In genomic region chr16:706189-707061, GRCh38 we compare ENCODE assay signal across 1 cellular context.
TF ChIP-seq lines count a peak whose summit lies in the region.

No MANE protein-coding gene starts in this region.

TF ChIP-seq in K562, 482 proteins besides CTCF, POLR2A, EP300 and RAD21:
- TF ChIP-seq EHMT2 (IDR thresholded peaks at IDR 0.05) (no peak), ZNF644 (tag; IDR thresholded peaks at IDR 0.05; ENCODE audit: low read depth) (0 out of 2 replicates have a peak, but pooled peaks have one; percentile 8), RBFOX2 (IDR thresholded peaks at IDR 0.05; ENCODE audit: low read depth, low read length) (0 out of 2 replicates have a peak, but pooled peaks have one; percentile 10), FOXJ3 (CRISPR knock-in tag; IDR thresholded peaks at IDR 0.05) (no peak), CBFB (CRISPR knock-in tag; IDR thresholded peaks at IDR 0.05) (no peak), MEIS2 (IDR thresholded peaks at IDR 0.05; ENCODE audit: partially characterized antibody) (no peak), MCM3 (IDR thresholded peaks at IDR 0.05) (no peak), MIER1 (IDR thresholded peaks at IDR 0.05; ENCODE audit: low read depth) (no peak), PTTG1 (tag; IDR thresholded peaks at IDR 0.05; ENCODE audit: low read depth) (no peak), ARID3B (CRISPR knock-in tag; IDR thresholded peaks at IDR 0.05; ENCODE audit: borderline replicate concordance) (no peak), CBFA2T2 (conservative IDR thresholded peaks at IDR 0.05) (no peak), HIVEP1 (CRISPR knock-in tag; IDR thresholded peaks at IDR 0.05) (no peak), NRF1 (conservative IDR thresholded peaks at IDR 0.05 in 1 of 2, IDR thresholded peaks at IDR 0.05 in 1 of 2) (no peak), RBM25 (IDR thresholded peaks at IDR 0.05; ENCODE audit: low read depth, low read length, severe bottlenecking) (no peak), TCF3 (CRISPR knock-in tag; IDR thresholded peaks at IDR 0.05) (no peak), UBTF (IDR thresholded peaks at IDR 0.05; ENCODE audit: borderline replicate concordance in 1 of 2, low read depth in 2 of 2, low read length in 2 of 2) (0 out of 4 replicates have a peak, but pooled peaks of 1 of the 2 experiments have one; percentile 27), ZBTB7A (IDR thresholded peaks at IDR 0.05; ENCODE audit: borderline replicate concordance, control insufficient read depth, low read depth, low read length) (0 out of 2 replicates have a peak, but pooled peaks have one; percentile 18), SMARCC2 (IDR thresholded peaks at IDR 0.05; ENCODE audit: low read depth) (no peak), GTF2F1 (IDR thresholded peaks at IDR 0.05; ENCODE audit: low read depth, low read length) (no peak)
- TF ChIP-seq, protein P1, sequence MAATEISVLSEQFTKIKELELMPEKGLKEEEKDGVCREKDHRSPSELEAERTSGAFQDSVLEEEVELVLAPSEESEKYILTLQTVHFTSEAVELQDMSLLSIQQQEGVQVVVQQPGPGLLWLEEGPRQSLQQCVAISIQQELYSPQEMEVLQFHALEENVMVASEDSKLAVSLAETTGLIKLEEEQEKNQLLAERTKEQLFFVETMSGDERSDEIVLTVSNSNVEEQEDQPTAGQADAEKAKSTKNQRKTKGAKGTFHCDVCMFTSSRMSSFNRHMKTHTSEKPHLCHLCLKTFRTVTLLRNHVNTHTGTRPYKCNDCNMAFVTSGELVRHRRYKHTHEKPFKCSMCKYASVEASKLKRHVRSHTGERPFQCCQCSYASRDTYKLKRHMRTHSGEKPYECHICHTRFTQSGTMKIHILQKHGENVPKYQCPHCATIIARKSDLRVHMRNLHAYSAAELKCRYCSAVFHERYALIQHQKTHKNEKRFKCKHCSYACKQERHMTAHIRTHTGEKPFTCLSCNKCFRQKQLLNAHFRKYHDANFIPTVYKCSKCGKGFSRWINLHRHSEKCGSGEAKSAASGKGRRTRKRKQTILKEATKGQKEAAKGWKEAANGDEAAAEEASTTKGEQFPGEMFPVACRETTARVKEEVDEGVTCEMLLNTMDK (IDR thresholded peaks at IDR 0.05; ENCODE audit: borderline replicate concordance, insufficient read depth, low read depth, low read length, poor library complexity, severe bottlenecking): no peak
